In the genomic region with DNA sequence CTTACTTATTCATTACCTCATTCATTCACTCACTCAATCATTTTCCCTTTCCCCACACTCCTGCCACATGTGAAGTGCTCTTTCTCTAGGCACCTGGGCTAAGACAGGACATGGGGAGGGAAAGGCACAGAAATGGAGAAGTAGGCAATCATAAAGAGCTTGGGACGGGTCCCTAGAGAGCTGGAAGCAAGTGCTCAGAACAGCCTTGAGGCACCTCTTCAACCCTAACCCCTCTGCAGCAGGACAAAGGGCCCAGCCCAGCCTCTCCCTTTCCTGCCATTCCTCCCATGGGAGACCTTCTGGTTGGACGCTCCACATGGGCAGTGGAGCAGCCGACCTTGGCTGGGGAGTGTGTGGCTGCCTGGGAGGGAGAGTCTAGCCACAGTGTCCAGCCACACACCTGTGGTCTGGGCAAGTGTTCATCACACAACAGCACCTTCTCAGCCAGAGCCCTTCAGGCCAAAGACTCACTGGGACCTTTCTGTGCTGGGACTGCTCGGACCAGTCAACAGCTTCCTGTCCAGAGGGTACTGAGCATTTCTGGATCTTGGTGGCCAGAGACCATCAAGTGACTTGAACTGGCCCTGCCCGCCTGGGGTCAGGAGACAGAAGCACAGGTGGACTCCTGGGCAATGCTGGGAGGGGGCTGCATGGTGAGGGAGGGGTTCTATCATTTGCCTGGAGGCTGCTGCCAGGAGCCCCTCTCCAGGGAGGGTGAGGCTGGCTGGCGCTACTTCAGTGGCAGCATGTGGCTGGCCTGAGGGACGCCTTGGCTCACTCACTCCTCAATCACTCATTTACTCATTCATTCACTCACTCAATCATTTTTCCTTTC, we compare ENCODE assay signal across 19 cellular contexts. TPM values are rescaled to one million over a fixed set of nuclear protein-coding genes. Genes with fewer than 3 reads are reported as not detected.
"Had no signal": no experiment of that assay in that cellular context is flagged by ENCODE, and none has a peak within 500 bp of the region (broad histone marks: within the 10 kb centered on the region; RNA-seq: fewer than 3 reads in every experiment).

No MANE protein-coding gene starts in this region.

- H3K27me3 Mint-ChIP-seq: activated naive CD8-positive, alpha-beta T cell treated with anti-CD3 and anti-CD28 coated beads, Interleukin-2, amount 50 U/mL, for 24 hours had no signal

- H3K36me3 Mint-ChIP-seq: stimulated activated naive B cell treated with anti-CD40 and anti-IgM and Interleukin-4, amounts not matched to agents 10 μg/mL and 1 μg/mL and 100 μg/mL, for 72 hours had no signal

- DNase-seq: activated CD4-positive, alpha-beta T cell treated with anti-CD3 and anti-CD28 coated beads for 48 hours; activated naive CD4-positive, alpha-beta T cell treated with Interleukin-2 at 50 U/mL for 16 hours; activated naive CD8-positive, alpha-beta T cell treated with anti-CD3 and anti-CD28 coated beads, Interleukin-2, amount 50 U/mL, for 24 hours; effector CD4-positive, alpha-beta T cell; foreskin melanocyte; stimulated activated CD4-positive, alpha-beta T cell treated with anti-CD3 and anti-CD28 coated beads, Interleukin-1b, Interleukin-23, amount 100 ng/mL, for 48 hours; stimulated activated naive B cell treated with anti-CD40 and anti-IgM and Interleukin-4, amounts not matched to agents 10 μg/mL and 1 μg/mL and 100 μg/mL, for 72 hours; T-helper 1 cell; trophoblast cell had no signal

- H3K27me3 ChIP-seq: ascending aorta, right lobe of liver had no signal

- H3K4me3 ChIP-seq: ascending aorta, heart right ventricle, right lobe of liver, SK-N-MC, spleen had no signal

- ATAC-seq: activated naive CD8-positive, alpha-beta T cell treated with anti-CD3 and anti-CD28 coated beads, Interleukin-2, amount 50 U/mL, for 24 hours; heart right ventricle; left ventricle myocardium superior; right lobe of liver; stimulated activated naive B cell treated with anti-CD40 and anti-IgM and Interleukin-4, amounts not matched to agents 10 μg/mL and 1 μg/mL and 100 μg/mL, for 72 hours had no signal

- H3K4me3 Mint-ChIP-seq: activated naive CD8-positive, alpha-beta T cell treated with anti-CD3 and anti-CD28 coated beads, Interleukin-2, amount 50 U/mL, for 24 hours; stimulated activated naive B cell treated with anti-CD40 and anti-IgM and Interleukin-4, amounts not matched to agents 10 μg/mL and 1 μg/mL and 100 μg/mL, for 72 hours had no signal

- H3K4me1 ChIP-seq: ascending aorta, right lobe of liver had no signal

- H3K27ac ChIP-seq: ascending aorta, heart right ventricle, neutrophil, right lobe of liver, SK-N-MC, spleen, VCaP had no signal

- H3K36me3 ChIP-seq: ascending aorta, heart right ventricle, neutrophil, right lobe of liver, spleen had no signal

- H3K27ac Mint-ChIP-seq: activated naive CD8-positive, alpha-beta T cell treated with anti-CD3 and anti-CD28 coated beads, Interleukin-2, amount 50 U/mL, for 24 hours; progenitor cell of endocrine pancreas; stimulated activated naive B cell treated with anti-CD40 and anti-IgM and Interleukin-4, amounts not matched to agents 10 μg/mL and 1 μg/mL and 100 μg/mL, for 72 hours had no signal

- H3K9me3 Mint-ChIP-seq: activated naive CD8-positive, alpha-beta T cell treated with anti-CD3 and anti-CD28 coated beads, Interleukin-2, amount 50 U/mL, for 24 hours; stimulated activated naive B cell treated with anti-CD40 and anti-IgM and Interleukin-4, amounts not matched to agents 10 μg/mL and 1 μg/mL and 100 μg/mL, for 72 hours had no signal

RNA-seq across cellular contexts. Expression of a gene that starts 1.0 kb away (rescaled TPM):
- total RNA-seq: heart right ventricle, left ventricle myocardium superior, progenitor cell of endocrine pancreas, right lobe of liver, spleen had no signal
- polyA plus RNA-seq: heart right ventricle, keratinocyte had no signal
